ENCODE assay signal across 8 cellular contexts in the genomic region with DNA sequence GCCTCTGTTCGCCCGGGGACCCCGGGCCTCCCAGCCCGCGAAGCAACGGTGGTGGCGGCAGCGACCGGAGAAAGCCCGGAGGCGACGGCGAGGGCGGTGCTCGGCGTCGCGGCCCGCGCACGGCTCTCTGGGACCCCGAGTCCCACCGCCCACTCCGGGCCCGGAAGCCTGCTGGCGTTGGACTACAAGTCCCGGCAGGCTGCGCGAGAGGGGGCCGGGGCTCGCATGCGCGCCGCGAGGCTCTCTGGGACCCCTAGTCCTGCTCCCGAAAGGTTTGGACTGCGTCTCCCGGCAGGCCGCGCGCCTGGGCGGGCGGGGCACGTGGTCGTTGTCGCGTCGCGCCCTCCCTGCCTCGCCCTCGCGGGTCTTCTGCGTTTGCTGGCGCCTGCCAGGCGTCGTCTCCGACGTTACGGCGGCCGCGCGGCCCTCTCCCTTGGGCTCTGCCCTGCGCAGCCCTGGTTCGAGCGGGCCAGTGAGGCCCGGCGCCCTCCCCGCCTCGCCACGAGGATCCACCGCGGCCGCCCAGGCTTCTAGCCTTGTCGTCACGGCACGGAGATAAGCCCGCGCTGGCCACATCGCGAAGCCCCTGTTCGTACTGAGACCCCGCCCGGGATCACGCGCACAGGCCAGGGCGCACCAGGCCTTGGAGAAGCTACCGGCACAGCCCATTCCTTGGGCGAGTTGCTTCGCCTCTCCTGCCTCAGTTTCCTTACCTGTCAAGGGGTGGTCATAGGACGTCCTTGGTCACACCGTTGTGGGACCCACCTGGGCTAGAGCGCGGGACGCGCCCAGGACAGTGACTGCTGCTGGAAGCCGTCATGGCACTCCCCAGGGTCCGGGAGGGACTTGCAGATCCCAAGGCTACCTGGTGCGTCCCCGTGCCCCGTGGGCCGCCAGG. TPM values are rescaled to one million over a fixed set of nuclear protein-coding genes. Genes with fewer than 3 reads are reported as not detected.
A peak's percentile ranks its signal among the peaks of the same experiment; 100 is the strongest.
DNase-seq lines count a peak whose midpoint lies in the region; ATAC-seq and TF ChIP-seq lines count a peak whose summit lies in the region.

A gene (minus strand): TSS at position 75 of the 898 bp plus-strand sequence. CDS start 549 bp downstream, outside the sequence.

- H4K91ac ChIP-seq in IMR-90 (ENCODE audit: insufficient read depth, low read depth, low read length) = peak within 1 kb of the TSS; percentile 76

- in situ Hi-C loops in IMR-90 (cut with MboI; ENCODE audit: low sequenced_read_pairs) = no loop called here

- 4% methylated on average over 46 of the region's 102 CpGs; no CpG with 5 or more reads in 1 of the 2 experiments for WGBS in IMR-90 (ENCODE audit: extremely low coverage in 2 of 2, insufficient read length in 1 of 2), 2 experiments

- H3K36me3 ChIP-seq in IMR-90 (ENCODE audit: control insufficient read depth, insufficient read depth, low read length) (peaks cover 2% of the 10 kb centered on the region; the same call in 1 of the 2 replicates), mucosa of descending colon (ENCODE audit: low read depth) (no peaks in the 10 kb centered on the region)

- peaks cover 31% of the 10 kb centered on the region for H3K9me1 ChIP-seq in IMR-90 (ENCODE audit: insufficient read depth, low read length)

- dilution Hi-C loops in IMR-90 (cut with HindIII; ENCODE audit: low sequenced_read_pairs, unreplicated experiment) = no loop called here

- peak within 1 kb of the TSS; percentile 92 for H3K4me3 ChIP-seq in IMR-90 (ENCODE audit: insufficient read depth, low read depth, low read length)
- peak within 1 kb of the TSS; percentile 88 for H3K4me3 ChIP-seq in epithelial cell of esophagus (ENCODE audit: low read length)
- peak within 1 kb of the TSS; percentile 90 for H3K4me3 ChIP-seq in mucosa of descending colon

- peak within 1 kb of the TSS; percentile 97 for H3K14ac ChIP-seq in IMR-90 (replicated peaks; ENCODE audit: low read depth, low read length)

- BruUV-seq in IMR-90 (replicated peaks; lab: Mats Ljungman, UMichigan) = no TSS peak

- H3K9ac ChIP-seq in IMR-90 (ENCODE audit: low read depth, low read length) = peak within 1 kb of the TSS; percentile 70

- peak within 1 kb of the TSS; percentile 87 for H3K4me2 ChIP-seq in IMR-90 (ENCODE audit: low read depth, low read length)

- peak within 1 kb of the TSS; percentile 71 for H3K56ac ChIP-seq in IMR-90 (ENCODE audit: extremely low read depth, insufficient read depth, low read length)

- peak within 1 kb of the TSS; percentile 77 for H3K27ac ChIP-seq in IMR-90 (ENCODE audit: insufficient read depth, low read length)

- no peak within 1 kb of the TSS for H2BK20ac ChIP-seq in IMR-90 (ENCODE audit: low read depth, low read length)

- TF ChIP-seq RAD21 in IMR-90 (IDR thresholded peaks at IDR 0.05; ENCODE audit: low read length) = no peak

- POLR2A ChIA-PET in IMR-90 (lab: Charles Lee; ENCODE audit: unreplicated experiment) = no interaction called here

- DNase-seq in DMS 273 treated with DMSO at 0.1 percent for 48 hours (lab: John Stamatoyannopoulos, UW) = peak; percentile 94
- peak; percentile 98 for DNase-seq in IMR-90
- DNase-seq in OCI-M1 (lab: John Stamatoyannopoulos, UW) = peak; percentile 98
- DNase-seq in activated T-cell treated with anti-CD3 and anti-CD28 coated beads for 24 hours (ENCODE audit: low read depth) = peak; percentile 96
- peak; percentile 99 for DNase-seq in epithelial cell of esophagus (ENCODE audit: low read depth)
- DNase-seq in mucosa of descending colon = peak; percentile 96 to 99 (median 99)
- peak; percentile 97 for DNase-seq in stimulated activated CD8-positive, alpha-beta memory T cell treated with anti-CD3 and anti-CD28 coated beads, Interleukin-4, amount 100 ng/mL, for 24 hours (ENCODE audit: low read depth)

- H3K4ac ChIP-seq in IMR-90 (ENCODE audit: low read depth, low read length) = peak within 1 kb of the TSS; percentile 98

- intact Hi-C loops in IMR-90 (cut with micrococcal nuclease) = loop anchor here (1.0 to 5.0 kb wide), 5 partner anchors 51 to 236 kb away; a partner anchor contains a TSS
- intact Hi-C loops in mucosa of descending colon (cut with DNase I, micrococcal nuclease) = no loop called here

- H3K9me3 ChIP-seq in IMR-90 (ENCODE audit: control insufficient read depth, insufficient read depth, low read length) = no peaks in the 10 kb centered on the region
- H3K9me3 ChIP-seq in mucosa of descending colon = no peaks in the 10 kb centered on the region

- peaks cover 17% of the 10 kb centered on the region for H3K4me1 ChIP-seq in IMR-90 (ENCODE audit: control insufficient read depth, insufficient read depth, low read length)
- H3K4me1 ChIP-seq in mucosa of descending colon (ENCODE audit: low read depth) = peaks cover 19% of the 10 kb centered on the region

- peak within 1 kb of the TSS; percentile 95 for H2AFZ ChIP-seq in IMR-90 (replicated peaks; ENCODE audit: low read length, poor library complexity)

- ATAC-seq in GM21528 (IDR thresholded peaks at IDR 0.05; ENCODE audit: low FRiP score, unreplicated experiment) (peak; percentile 87), IMR-90 (ENCODE audit: low read depth) (peak; percentile 97), mucosa of descending colon (peak; percentile 96)

- peak within 1 kb of the TSS; percentile 28; the same call in 1 of the 2 replicates for H2BK120ac ChIP-seq in IMR-90 (ENCODE audit: low read depth, low read length)

- peak within 1 kb of the TSS; percentile 78 for H2BK5ac ChIP-seq in IMR-90 (ENCODE audit: low read depth, low read length, poor library complexity, severe bottlenecking)

- H2BK15ac ChIP-seq in IMR-90 (ENCODE audit: low read depth, low read length) = peak within 1 kb of the TSS; percentile 70; the same call in 2 of the 3 replicates

- CTCF ChIA-PET in IMR-90 (lab: Yijun Ruan, JAX) = interaction anchor here (1.2 kb wide), 1 partner anchor 49 kb away, joined by 3 read pairs; a partner anchor contains a TSS

- peak within 1 kb of the TSS; percentile 97 for H4K5ac ChIP-seq in IMR-90 (ENCODE audit: low read depth, low read length)

- peak; percentile 51; the same call in 1 of the 2 replicates for TF ChIP-seq POLR2A in IMR-90 (IDR thresholded peaks at IDR 0.05; ENCODE audit: low read depth, low read length)

- no peak for TF ChIP-seq CTCF in IMR-90 (conservative IDR thresholded peaks at IDR 0.05; ENCODE audit: low read depth, low read length)
- no peak for TF ChIP-seq CTCF in epithelial cell of esophagus (IDR thresholded peaks at IDR 0.05; ENCODE audit: insufficient read depth, low read depth, low read length, missing control alignments)
- no peak for TF ChIP-seq CTCF in mucosa of descending colon (IDR thresholded peaks at IDR 0.05)

- H3K18ac ChIP-seq in IMR-90 (ENCODE audit: low read depth, low read length) = peak within 1 kb of the TSS; percentile 41; the same call in 1 of the 2 replicates

- no peaks in the 10 kb centered on the region for H3K27me3 ChIP-seq in IMR-90 (ENCODE audit: control insufficient read depth, insufficient read depth, low read length)

- peak within 1 kb of the TSS; percentile 76 for H3K23ac ChIP-seq in IMR-90 (ENCODE audit: low read depth, low read length)

- H4K20me1 ChIP-seq in IMR-90 (ENCODE audit: insufficient read depth, low read length) = peaks cover 42% of the 10 kb centered on the region

- peak within 1 kb of the TSS; percentile 98 for H2AK5ac ChIP-seq in IMR-90 (ENCODE audit: low read depth, low read length)

- peak within 1 kb of the TSS; percentile 99 for H2AK9ac ChIP-seq in IMR-90 (replicated peaks; ENCODE audit: low read depth, low read length, poor library complexity)

- peaks cover 11 to 52% of the 10 kb centered on the region in 2 experiments; a peak in 3 of 4 replicates for H3K79me1 ChIP-seq in IMR-90 (ENCODE audit: low read depth in 1 of 2, low read length in 2 of 2)

- H4K8ac ChIP-seq in IMR-90 (ENCODE audit: low read depth in 2 of 2, low read length in 2 of 2) = peak within 1 kb of the TSS; percentile 98 to 99

TF ChIP-seq in IMR-90, 13 proteins besides CTCF, POLR2A, EP300 and RAD21:
- TF ChIP-seq, protein P1, sequence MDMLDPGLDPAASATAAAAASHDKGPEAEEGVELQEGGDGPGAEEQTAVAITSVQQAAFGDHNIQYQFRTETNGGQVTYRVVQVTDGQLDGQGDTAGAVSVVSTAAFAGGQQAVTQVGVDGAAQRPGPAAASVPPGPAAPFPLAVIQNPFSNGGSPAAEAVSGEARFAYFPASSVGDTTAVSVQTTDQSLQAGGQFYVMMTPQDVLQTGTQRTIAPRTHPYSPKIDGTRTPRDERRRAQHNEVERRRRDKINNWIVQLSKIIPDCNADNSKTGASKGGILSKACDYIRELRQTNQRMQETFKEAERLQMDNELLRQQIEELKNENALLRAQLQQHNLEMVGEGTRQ (IDR thresholded peaks at IDR 0.05; ENCODE audit: low read depth, low read length) = peak; percentile 96
- peak; percentile 79; the same call in 1 of the 2 replicates for TF ChIP-seq MXI1 (IDR thresholded peaks at IDR 0.05; ENCODE audit: borderline replicate concordance, low read depth, low read length)
- no peak for TF ChIP-seq CHD1 (IDR thresholded peaks at IDR 0.05; ENCODE audit: low read depth, low read length)
- TF ChIP-seq NFE2L2 (IDR thresholded peaks at IDR 0.05; ENCODE audit: low read depth, low read length) = no peak
- TF ChIP-seq FOS (IDR thresholded peaks at IDR 0.05; ENCODE audit: low read depth, low read length) = 0 out of 2 replicates have a peak, but pooled peaks have one; percentile 15
- TF ChIP-seq, protein P2, sequence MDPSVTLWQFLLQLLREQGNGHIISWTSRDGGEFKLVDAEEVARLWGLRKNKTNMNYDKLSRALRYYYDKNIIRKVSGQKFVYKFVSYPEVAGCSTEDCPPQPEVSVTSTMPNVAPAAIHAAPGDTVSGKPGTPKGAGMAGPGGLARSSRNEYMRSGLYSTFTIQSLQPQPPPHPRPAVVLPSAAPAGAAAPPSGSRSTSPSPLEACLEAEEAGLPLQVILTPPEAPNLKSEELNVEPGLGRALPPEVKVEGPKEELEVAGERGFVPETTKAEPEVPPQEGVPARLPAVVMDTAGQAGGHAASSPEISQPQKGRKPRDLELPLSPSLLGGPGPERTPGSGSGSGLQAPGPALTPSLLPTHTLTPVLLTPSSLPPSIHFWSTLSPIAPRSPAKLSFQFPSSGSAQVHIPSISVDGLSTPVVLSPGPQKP (IDR thresholded peaks at IDR 0.05; ENCODE audit: borderline replicate concordance, low read depth, low read length) = no peak
- TF ChIP-seq RCOR1 (IDR thresholded peaks at IDR 0.05; ENCODE audit: insufficient replicate concordance, low read length) = no peak
- peak; percentile 98 for TF ChIP-seq MAZ (IDR thresholded peaks at IDR 0.05; ENCODE audit: borderline replicate concordance, low read depth, low read length)
- no peak for TF ChIP-seq MAFK (IDR thresholded peaks at IDR 0.05; ENCODE audit: low read depth, low read length)
- TF ChIP-seq RFX5 (IDR thresholded peaks at IDR 0.05; ENCODE audit: low read depth, low read length) = no peak
- 0 out of 2 replicates have a peak, but pooled peaks have one; percentile 5 for TF ChIP-seq BHLHE40 (IDR thresholded peaks at IDR 0.05; ENCODE audit: low read depth, low read length)

RNA-seq across cellular contexts. Expression of the gene that starts here (rescaled TPM):
- total RNA-seq in IMR-90 (2012; rRNA removed) = 203 and 258 TPM in 2 replicates
- 392 and 417 TPM in 2 replicates for polyA plus RNA-seq in IMR-90 (2012; rRNA removed)
- 289 and 326 TPM in 2 replicates for polyA plus RNA-seq in IMR-90 (2012; cell fraction: cytosol; rRNA removed)
- polyA plus RNA-seq in IMR-90 (2012; cell fraction: nucleus; rRNA removed; ENCODE audit: low replicate concordance) = 774 and 1,419 TPM in 2 replicates
- 100 to 1,000 TPM in 2 of 3 donors, 10 to 100 TPM in 1; 89.8 to 137 (median 129) TPM for total RNA-seq in mucosa of descending colon

Comparison
In these comparisons a context has a peak if more than half of its experiments do, and no peak if none do; other contexts are left out.
1. Peak in every context shown above with its lines: DNase-seq, ATAC-seq, H3K4me3 ChIP-seq and H3K27ac ChIP-seq.